24 cellular contexts compared by ENCODE assay signal in genomic region chr1:20280906-20281305, GRCh38. TPM values are rescaled to one million over a fixed set of nuclear protein-coding genes. Genes with fewer than 3 reads are reported as not detected.
DNase-seq lines count a peak whose midpoint lies in the region; ATAC-seq, FAIRE-seq and TF ChIP-seq lines count a peak whose summit lies in the region.
"Had no signal": no experiment of that assay in that cellular context is flagged by ENCODE, and none has a peak within 500 bp of the region (broad histone marks: within the 10 kb centered on the region; RNA-seq: fewer than 3 reads in every experiment).

No MANE protein-coding gene starts in this region.

- H3K4me1 Mint-ChIP-seq in activated T-helper 17 cell treated with anti-CD3 and anti-CD28 coated beads, Interleukin-2, amount 50 U/mL, for 72 hours, result no peaks in the 10 kb centered on the region

- no peak overlapping the region for H3K27ac Mint-ChIP-seq in activated T-helper 17 cell treated with anti-CD3 and anti-CD28 coated beads, Interleukin-2, amount 50 U/mL, for 72 hours
- H3K27ac Mint-ChIP-seq: CD4-positive, alpha-beta T cell; GM23338; IgD-negative memory B cell had no signal

- TF ChIP-seq CTCF in RWPE2 (IDR thresholded peaks at IDR 0.05; ENCODE audit: poor library complexity, severe bottlenecking), result no peak

- peaks cover 4% of the 10 kb centered on the region for H3K9me3 Mint-ChIP-seq in activated T-helper 17 cell treated with anti-CD3 and anti-CD28 coated beads, Interleukin-2, amount 50 U/mL, for 72 hours

- H3K36me3 ChIP-seq in RWPE2 (ENCODE audit: low read depth), result no peaks in the 10 kb centered on the region

- peak; percentile 19 for DNase-seq in DMS79 treated with DMSO at 0.1 percent for 48 hours (lab: John Stamatoyannopoulos, UW)
- DNase-seq in DMS79 (lab: John Stamatoyannopoulos, UW), result no peak
- no peak for DNase-seq in RWPE2 (ENCODE audit: low spot score)
- DNase-seq in epithelial cell of prostate (ENCODE audit: low read depth, low spot score), result no peak
- no peak for DNase-seq in urothelium cell line (ENCODE audit: low spot score)
- DNase-seq in G401 (ENCODE audit: low spot score), result no peak
- no peak for DNase-seq in stimulated activated CD4-positive, alpha-beta T cell treated with anti-CD3 and anti-CD28 coated beads, Interleukin-4, amount 100 ng/mL, for 4 hours
- DNase-seq: AML-193; Caco-2; CD4-positive, alpha-beta T cell; DMS153; DND-41; HCEC 1CT had no signal

- H3K9me3 ChIP-seq in RWPE2 (ENCODE audit: severe bottlenecking), result no peaks in the 10 kb centered on the region
- H3K9me3 ChIP-seq: A549, Caco-2 had no signal

- peak; percentile 77 for FAIRE-seq in urothelium cell line (lab: Jason Lieb, UNC)
- FAIRE-seq: A549, D721Med, G401.6, GM12892, H54, HTR-8/SVneo had no signal

- peaks cover 15% of the 10 kb centered on the region for H3K4me1 ChIP-seq in RWPE2 (ENCODE audit: insufficient read depth, poor library complexity, severe bottlenecking)
- H3K4me1 ChIP-seq: A549, Caco-2 had no signal

- no peak overlapping the region for H3K4me3 ChIP-seq in RWPE2 (ENCODE audit: severe bottlenecking)
- H3K4me3 ChIP-seq: A549, GM23338 had no signal

- no peak overlapping the region for H3K4me3 Mint-ChIP-seq in activated T-helper 17 cell treated with anti-CD3 and anti-CD28 coated beads, Interleukin-2, amount 50 U/mL, for 72 hours
- H3K4me3 Mint-ChIP-seq: CD4-positive, alpha-beta T cell; GM23338; IgD-negative memory B cell had no signal

- peaks cover 30% of the 10 kb centered on the region for H3K27me3 Mint-ChIP-seq in activated T-helper 17 cell treated with anti-CD3 and anti-CD28 coated beads, Interleukin-2, amount 50 U/mL, for 72 hours

- in situ Hi-C loops in G401 (cut with HindIII; ENCODE audit: low sequenced_read_pairs), result no loop called here

- ATAC-seq in RWPE2 (ENCODE audit: low read depth), result no peak
- ATAC-seq in activated T-helper 17 cell treated with anti-CD3 and anti-CD28 coated beads, Interleukin-2, amount 50 U/mL, for 72 hours (replicated peaks), result no peak
- ATAC-seq: A549, GM23338 had no signal

- no peaks in the 10 kb centered on the region for H3K27me3 ChIP-seq in RWPE2 (ENCODE audit: insufficient read depth, poor library complexity, severe bottlenecking)

- H3K36me3 Mint-ChIP-seq in activated T-helper 17 cell treated with anti-CD3 and anti-CD28 coated beads, Interleukin-2, amount 50 U/mL, for 72 hours (ENCODE audit: low read depth), result no peaks in the 10 kb centered on the region
- H3K36me3 Mint-ChIP-seq: IgD-negative memory B cell had no signal

- H3K27ac ChIP-seq in RWPE2 (ENCODE audit: poor library complexity, severe bottlenecking) (peak overlapping the region; percentile 61), epithelial cell of prostate (peak overlapping the region; percentile 60)
- H3K27ac ChIP-seq: 22Rv1, A549, C4-2B had no signal

RNA-seq across cellular contexts. Expression of gene VWA5B1, which starts 9.8 kb away (rescaled TPM):
- total RNA-seq in G401 (2014; rRNA removed; shearing (Covaris generic)), result not detected in 2 replicates
- total RNA-seq in activated T-helper 17 cell treated with anti-CD3 and anti-CD28 coated beads, Interleukin-2, amount 50 U/mL, for 72 hours, result under 1 TPM in 1 of 2 donors, not detected in 1; 0.05 TPM
- total RNA-seq: Caco-2 had no signal
